In genomic region chr19:54333586-54334298, GRCh38 we compare ENCODE assay signal across 20 cellular contexts. TPM values are rescaled to one million over a fixed set of nuclear protein-coding genes. Genes with fewer than 3 reads are reported as not detected.
DNase-seq lines count a peak whose midpoint lies in the region; ATAC-seq, FAIRE-seq and TF ChIP-seq lines count a peak whose summit lies in the region.
"Had no signal": no experiment of that assay in that cellular context is flagged by ENCODE, and none has a peak within 500 bp of the region (broad histone marks: within the 10 kb centered on the region; RNA-seq: fewer than 3 reads in every experiment).

No MANE protein-coding gene starts in this region.

- DNase-seq in activated naive CD8-positive, alpha-beta T cell treated with anti-CD3 and anti-CD28 coated beads, Interleukin-2, amount 10 ng/mL, durations not matched to agents 7 days and 5 days, result peak; percentile 7
- DNase-seq in activated naive CD8-positive, alpha-beta T cell treated with anti-CD3 and anti-CD28 coated beads, Interleukin-2, amount 50 U/mL, for 24 hours, result no peak
- DNase-seq in GM12878 (ENCODE audit: low read depth, low spot score) (no peak), posterior vena cava (ENCODE audit: low spot score) (peak; percentile 36), DMS 273 (lab: John Stamatoyannopoulos, UW; ENCODE audit: unreplicated experiment) (no peak), T-cell (no peak), hippocampal formation (lab: John Stamatoyannopoulos, UW) (no peak)
- DNase-seq: C1 segment of cervical spinal cord; Calu3; CD4-positive, alpha-beta T cell; DMS79 treated with DMSO at 0.1 percent for 48 hours; EL had no signal

- H3K9me3 ChIP-seq in GM12878 (replicated peaks; ENCODE audit: control insufficient read depth, insufficient read depth, low read length), result no peaks in the 10 kb centered on the region; the same call in 2 of the 3 replicates
- H3K9me3 ChIP-seq: HAP-1 had no signal

- WGBS in GM12878 (ENCODE audit: insufficient coverage, insufficient replicate concordance, low lambda C conversion rate, missing lambda C conversion rate), result 2% methylated on average over 3 of the region's 3 CpGs

- POLR2A ChIA-PET in activated naive CD8-positive, alpha-beta T cell treated with anti-CD3 and anti-CD28 coated beads, Interleukin-2, amount 10 ng/mL, durations not matched to agents 7 days and 5 days (lab: Charles Lee), result no interaction called here
- POLR2A ChIA-PET in GM12878 (lab: Charles Lee) (interaction anchor here (0.8 to 2.3 kb wide), 3 partner anchors 12 to 37 kb away, joined by 3 to 12 read pairs (median 3); no protein-coding TSS in a partner anchor), T-cell (lab: Charles Lee) (interaction anchor here in 1 of 2 donors (0.6 kb wide), 1 partner anchor 12 kb away, joined by 3 read pairs; no protein-coding TSS in a partner anchor)

- intact Hi-C loops in GM12878 (cut with micrococcal nuclease; ENCODE audit: unreplicated experiment), result no loop called here
- intact Hi-C loops in posterior vena cava (cut with DNase I), result no loop called here

- RAD21 ChIA-PET in GM12878 (lab: Charles Lee; ENCODE audit: unreplicated experiment), result interaction anchor here (0.8 to 1.3 kb wide), 3 partner anchors 12 to 55 kb away, joined by 3 to 6 read pairs (median 4); partner anchors contain the start of gene LAIR1

- H3K27me3 Mint-ChIP-seq in activated naive CD8-positive, alpha-beta T cell treated with anti-CD3 and anti-CD28 coated beads, Interleukin-2, amount 10 ng/mL, durations not matched to agents 7 days and 5 days, result peaks cover 11% of the 10 kb centered on the region
- no peaks in the 10 kb centered on the region for H3K27me3 Mint-ChIP-seq in activated naive CD8-positive, alpha-beta T cell treated with anti-CD3 and anti-CD28 coated beads, Interleukin-2, amount 50 U/mL, for 24 hours
- H3K27me3 Mint-ChIP-seq in T-cell, result peaks cover 0 to 2% of the 10 kb centered on the region in 2 donors
- H3K27me3 Mint-ChIP-seq: CD4-positive, alpha-beta T cell had no signal

- TSS peak; percentile 94 for BruUV-seq in GM12878 (replicated peaks; lab: Mats Ljungman, UMichigan)

- no peak overlapping the region for H3K4me2 ChIP-seq in GM12878 (ENCODE audit: control insufficient read depth, insufficient read depth)

- CTCF ChIA-PET in GM12878 (lab: Yijun Ruan, JAX), result interaction anchor here (0.8 to 1.6 kb wide), 4 partner anchors 9 to 57 kb away, joined by 4 to 7 read pairs (median 4); no protein-coding TSS in a partner anchor
- CTCF ChIA-PET in T-cell (lab: Charles Lee), result no interaction called here

- H3K27me3 ChIP-seq in GM12878 (replicated peaks in 1 of 2; ENCODE audit: control insufficient read depth in 2 of 2, insufficient read depth in 2 of 2, low read length in 1 of 2), result 0 out of 4 replicates have a peak, but pooled peaks cover 0 to under 1% of the 10 kb centered on the region in 2 experiments

- no peak for TF ChIP-seq POLR2A in GM12878 (IDR thresholded peaks at IDR 0.05; ENCODE audit: low read depth, low read length)

- H3K9me3 Mint-ChIP-seq in activated naive CD8-positive, alpha-beta T cell treated with anti-CD3 and anti-CD28 coated beads, Interleukin-2, amount 10 ng/mL, durations not matched to agents 7 days and 5 days, result no peaks in the 10 kb centered on the region
- H3K9me3 Mint-ChIP-seq in activated naive CD8-positive, alpha-beta T cell treated with anti-CD3 and anti-CD28 coated beads, Interleukin-2, amount 50 U/mL, for 24 hours, result peaks cover 2% of the 10 kb centered on the region
- no peaks in the 10 kb centered on the region for H3K9me3 Mint-ChIP-seq in T-cell
- H3K9me3 Mint-ChIP-seq: CD4-positive, alpha-beta T cell had no signal

- H3K4me3 Mint-ChIP-seq in activated naive CD8-positive, alpha-beta T cell treated with anti-CD3 and anti-CD28 coated beads, Interleukin-2, amount 10 ng/mL, durations not matched to agents 7 days and 5 days, result no peak overlapping the region
- no peak overlapping the region for H3K4me3 Mint-ChIP-seq in activated naive CD8-positive, alpha-beta T cell treated with anti-CD3 and anti-CD28 coated beads, Interleukin-2, amount 50 U/mL, for 24 hours
- no peak overlapping the region for H3K4me3 Mint-ChIP-seq in T-cell
- H3K4me3 Mint-ChIP-seq: CD4-positive, alpha-beta T cell had no signal

- no peak overlapping the region for H3K27ac Mint-ChIP-seq in activated naive CD8-positive, alpha-beta T cell treated with anti-CD3 and anti-CD28 coated beads, Interleukin-2, amount 10 ng/mL, durations not matched to agents 7 days and 5 days
- H3K27ac Mint-ChIP-seq in activated naive CD8-positive, alpha-beta T cell treated with anti-CD3 and anti-CD28 coated beads, Interleukin-2, amount 50 U/mL, for 24 hours, result no peak overlapping the region
- no peak overlapping the region for H3K27ac Mint-ChIP-seq in T-cell
- H3K27ac Mint-ChIP-seq: CD4-positive, alpha-beta T cell had no signal

- H4K20me1 ChIP-seq in GM12878 (ENCODE audit: control insufficient read depth, insufficient read depth), result no peaks in the 10 kb centered on the region

- no peak for TF ChIP-seq RAD21 in GM12878 (IDR thresholded peaks at IDR 0.05; ENCODE audit: insufficient read depth, low read depth, low read length)

- H3K4me1 Mint-ChIP-seq in activated naive CD8-positive, alpha-beta T cell treated with anti-CD3 and anti-CD28 coated beads, Interleukin-2, amount 10 ng/mL, durations not matched to agents 7 days and 5 days, result peaks cover 1% of the 10 kb centered on the region
- peaks cover 5% of the 10 kb centered on the region for H3K4me1 Mint-ChIP-seq in activated naive CD8-positive, alpha-beta T cell treated with anti-CD3 and anti-CD28 coated beads, Interleukin-2, amount 50 U/mL, for 24 hours
- H3K4me1 Mint-ChIP-seq in T-cell, result peaks cover 0 to 4% (median 2%) of the 10 kb centered on the region in 3 donors

- no peaks in the 10 kb centered on the region for H3K36me3 ChIP-seq in GM12878 (ENCODE audit: control insufficient read depth in 2 of 2, insufficient read depth in 2 of 2, low read length in 1 of 2)
- H3K36me3 ChIP-seq: HAP-1 had no signal

- H3K9ac ChIP-seq in GM12878 (ENCODE audit: control insufficient read depth, insufficient read depth, low read length), result no peak overlapping the region

- TF ChIP-seq CTCF in GM12878 (IDR thresholded peaks at IDR 0.05 in 2 of 3, conservative IDR thresholded peaks at IDR 0.05 in 1 of 3; ENCODE audit: control insufficient read depth in 2 of 3, extremely low read depth in 1 of 3, insufficient read depth in 1 of 3, low read depth in 3 of 3, low read length in 3 of 3), result no peak

- SMC1A ChIA-PET in GM12878 (lab: Charles Lee; ENCODE audit: uncharacterized antibody, unreplicated experiment), result interaction anchor here (0.8 to 1.7 kb wide), 6 partner anchors 9 to 55 kb away, joined by 3 to 5 read pairs (median 4); no protein-coding TSS in a partner anchor

- H2AFZ ChIP-seq in GM12878 (ENCODE audit: control insufficient read depth, low read depth, low read length), result no peak overlapping the region

- H3K27ac ChIP-seq in GM12878 (ENCODE audit: control insufficient read depth, insufficient read depth), result no peak overlapping the region
- H3K27ac ChIP-seq: 22Rv1 had no signal

- ATAC-seq in activated naive CD8-positive, alpha-beta T cell treated with anti-CD3 and anti-CD28 coated beads, Interleukin-2, amount 10 ng/mL, durations not matched to agents 7 days and 5 days (ENCODE audit: low read depth), result no peak
- no peak for ATAC-seq in activated naive CD8-positive, alpha-beta T cell treated with anti-CD3 and anti-CD28 coated beads, Interleukin-2, amount 50 U/mL, for 24 hours
- peak; percentile 67 for ATAC-seq in GM12878
- no peak for ATAC-seq in HG02759 (IDR thresholded peaks at IDR 0.05; ENCODE audit: unreplicated experiment)
- ATAC-seq in T-cell (replicated peaks in 1 of 4), result no peak

- no peaks in the 10 kb centered on the region for H3K79me2 ChIP-seq in GM12878 (ENCODE audit: control insufficient read depth, insufficient read depth, low read length)

- no peak overlapping the region for H3K4me3 ChIP-seq in GM12878
- H3K4me3 ChIP-seq: HAP-1 had no signal

- peak; percentile 47 for FAIRE-seq in GM12878 (lab: Jason Lieb, UNC)
- FAIRE-seq: G401.6, GM12892, H1 had no signal

- TF ChIP-seq EP300 in GM12878 (IDR thresholded peaks at IDR 0.05; ENCODE audit: borderline replicate concordance in 1 of 2, control insufficient read depth in 1 of 2, low read depth in 2 of 2, low read length in 2 of 2), result no peak

- no peaks in the 10 kb centered on the region for H3K4me1 ChIP-seq in GM12878 (ENCODE audit: control insufficient read depth, insufficient read depth, low read length)
- H3K4me1 ChIP-seq: HAP-1 had no signal

- H3K36me3 Mint-ChIP-seq in activated naive CD8-positive, alpha-beta T cell treated with anti-CD3 and anti-CD28 coated beads, Interleukin-2, amount 10 ng/mL, durations not matched to agents 7 days and 5 days, result no peaks in the 10 kb centered on the region
- no peaks in the 10 kb centered on the region for H3K36me3 Mint-ChIP-seq in activated naive CD8-positive, alpha-beta T cell treated with anti-CD3 and anti-CD28 coated beads, Interleukin-2, amount 50 U/mL, for 24 hours (ENCODE audit: low read depth)
- no peaks in the 10 kb centered on the region for H3K36me3 Mint-ChIP-seq in T-cell

- in situ Hi-C loops in GM12878 (cut with MboI), result no loop called here

RNA-seq across cellular contexts. Expression of gene LILRA4, which starts 5.2 kb away (rescaled TPM):
- not detected for total RNA-seq in activated naive CD8-positive, alpha-beta T cell treated with anti-CD3 and anti-CD28 coated beads, Interleukin-2, amount 10 ng/mL, durations not matched to agents 7 days and 5 days
- 7.6 and 8.3 TPM in 2 replicates for total RNA-seq in GM12878 (2013; cell fraction: nucleolus; rRNA removed)
- total RNA-seq in GM12878 (2014; rRNA removed), result 17.9 and 19.1 TPM in 2 replicates
- total RNA-seq in GM12878 (2014; rRNA removed; fragmentation: Illumina TruSeq; extraction: Trizol), result 10.2 and 13.6 TPM in 2 replicates
- 12.7 and 17.2 TPM in 2 replicates for total RNA-seq in GM12878 (2021)
- polyA plus RNA-seq in GM12878 (2011; ENCODE audit: low read depth), result 0.17 TPM
- polyA plus RNA-seq in GM12878 (2011; rRNA removed), result 1.8 and 2.4 TPM in 2 replicates
- polyA plus RNA-seq in GM12878 (2011; cell fraction: cytosol; rRNA removed), result 2.6 and 4.1 TPM in 2 replicates
- polyA plus RNA-seq in GM12878 (2011; cell fraction: nucleus; rRNA removed), result 0.94 and 2.5 TPM in 2 replicates
- 0.32 and 1.4 TPM in 2 replicates for polyA plus RNA-seq in GM12878 (2012)
- polyA plus RNA-seq in GM12878 (2014; fragmentation: Illumina TruSeq; extraction: Trizol), result 13.4 and 14.3 TPM in 2 replicates
- polyA plus RNA-seq in GM12878 (2014; fragmentation: Nextera tagmentation; extraction: Ambion mirVana), result 10 to 100 TPM in 1 of 2 experiments, 1 to 10 TPM in 1; 9.7 to 12.4 TPM
- polyA plus RNA-seq in GM12878 (2014; rRNA removed), result 17.4 and 18.5 TPM in 2 replicates
- polyA plus RNA-seq in GM12878 (2016; fragmentation: Nextera tagmentation; extraction: Ambion mirVana), result 1 to 10 TPM; 6.4 to 6.9 TPM
- 1.5 and 5.2 TPM in 2 replicates for polyA minus RNA-seq in GM12878 (2011; rRNA and poly(A)+ RNA removed)
- polyA minus RNA-seq in GM12878 (2011; cell fraction: cytosol; rRNA and poly(A)+ RNA removed), result 0.73 TPM in 1 of 2 replicates, not detected in the other
- polyA minus RNA-seq in GM12878 (2011; cell fraction: nucleus; rRNA and poly(A)+ RNA removed), result 1.2 and 1.8 TPM in 2 replicates
- total RNA-seq in posterior vena cava, result under 1 TPM in 1 of 2 donors, not detected in 1; 0.57 TPM
- total RNA-seq in T-cell, result under 1 TPM in 1 of 5 donors, not detected in 4; 0.58 TPM
- total RNA-seq: A673, Calu3, H1, HT1080 had no signal
- polyA plus RNA-seq: H1 had no signal

RNA-seq across cellular contexts. Expression of gene LILRA5, which starts 20.8 kb away (rescaled TPM):
- not detected for total RNA-seq in activated naive CD8-positive, alpha-beta T cell treated with anti-CD3 and anti-CD28 coated beads, Interleukin-2, amount 10 ng/mL, durations not matched to agents 7 days and 5 days
- total RNA-seq in GM12878 (2013; cell fraction: nucleolus; rRNA removed), result 1.8 TPM in 1 of 2 replicates, not detected in the other
- total RNA-seq in GM12878 (2014; rRNA removed) (0.73 and 0.76 TPM in 2 replicates), GM12878 (2014; rRNA removed; fragmentation: Illumina TruSeq; extraction: Trizol) (0.31 and 0.32 TPM in 2 replicates), GM12878 (2021) (0.41 and 0.51 TPM in 2 replicates), posterior vena cava (10 to 100 TPM in 1 of 2 donors, 1 to 10 TPM in 1; 6.2 to 11.7 TPM), T-cell (not detected)
- polyA plus RNA-seq in GM12878 (2011; ENCODE audit: low read depth), result not detected
- polyA plus RNA-seq in GM12878 (2011; rRNA removed) (not detected in 2 replicates), GM12878 (2014; fragmentation: Illumina TruSeq; extraction: Trizol) (0.31 TPM in 1 of 2 replicates, not detected in the other), GM12878 (2014; fragmentation: Nextera tagmentation; extraction: Ambion mirVana) (under 1 TPM in 1 of 2 experiments, not detected in 1; 0.05 TPM), GM12878 (2014; rRNA removed) (0.18 and 1.2 TPM in 2 replicates), GM12878 (2016; fragmentation: Nextera tagmentation; extraction: Ambion mirVana) (not detected)
- not detected in 2 replicates for polyA plus RNA-seq in GM12878 (2011; cell fraction: cytosol; rRNA removed)
- not detected in 2 replicates for polyA plus RNA-seq in GM12878 (2011; cell fraction: nucleus; rRNA removed)
- not detected in 2 replicates for polyA plus RNA-seq in GM12878 (2012)
- polyA minus RNA-seq in GM12878 (2011; rRNA and poly(A)+ RNA removed), result 0.21 TPM in 1 of 2 replicates, not detected in the other
- polyA minus RNA-seq in GM12878 (2011; cell fraction: cytosol; rRNA and poly(A)+ RNA removed), result not detected in 2 replicates
- polyA minus RNA-seq in GM12878 (2011; cell fraction: nucleus; rRNA and poly(A)+ RNA removed), result not detected in 2 replicates
- total RNA-seq: A673, Calu3, H1, HT1080 had no signal
- polyA plus RNA-seq: H1 had no signal

RNA-seq across cellular contexts. Expression of gene LAIR1, which starts 31.0 kb away (rescaled TPM):
- 10 to 100 TPM; 75.0 to 79.2 TPM for total RNA-seq in activated naive CD8-positive, alpha-beta T cell treated with anti-CD3 and anti-CD28 coated beads, Interleukin-2, amount 10 ng/mL, durations not matched to agents 7 days and 5 days
- total RNA-seq in GM12878 (2013; cell fraction: nucleolus; rRNA removed), result 55.2 and 74.0 TPM in 2 replicates
- total RNA-seq in GM12878 (2014; rRNA removed) (36.2 and 41.2 TPM in 2 replicates), GM12878 (2014; rRNA removed; fragmentation: Illumina TruSeq; extraction: Trizol) (39.2 and 41.8 TPM in 2 replicates), GM12878 (2021) (43.1 and 44.4 TPM in 2 replicates), posterior vena cava (10 to 100 TPM; 18.3 to 42.2 TPM), T-cell (10 to 100 TPM; 40.2 to 66.0 (median 59.7) TPM)
- not detected for polyA plus RNA-seq in GM12878 (2011; ENCODE audit: low read depth)
- polyA plus RNA-seq in GM12878 (2011; rRNA removed) (13.5 and 15.5 TPM in 2 replicates), GM12878 (2014; fragmentation: Illumina TruSeq; extraction: Trizol) (35.2 and 49.1 TPM in 2 replicates), GM12878 (2014; fragmentation: Nextera tagmentation; extraction: Ambion mirVana) (10 to 100 TPM in 1 of 2 experiments, 1 to 10 TPM in 1; 8.6 to 13.1 TPM), GM12878 (2014; rRNA removed) (58.2 and 62.0 TPM in 2 replicates), GM12878 (2016; fragmentation: Nextera tagmentation; extraction: Ambion mirVana) (10 to 100 TPM; 30.7 to 31.3 TPM)
- 11.1 and 15.1 TPM in 2 replicates for polyA plus RNA-seq in GM12878 (2011; cell fraction: cytosol; rRNA removed)
- 32.7 and 35.3 TPM in 2 replicates for polyA plus RNA-seq in GM12878 (2011; cell fraction: nucleus; rRNA removed)
- polyA plus RNA-seq in GM12878 (2012), result 0.13 and 0.23 TPM in 2 replicates
- polyA minus RNA-seq in GM12878 (2011; rRNA and poly(A)+ RNA removed), result 9.7 and 14.6 TPM in 2 replicates
- polyA minus RNA-seq in GM12878 (2011; cell fraction: cytosol; rRNA and poly(A)+ RNA removed), result 4.9 and 8.4 TPM in 2 replicates
- 10.9 and 19.9 TPM in 2 replicates for polyA minus RNA-seq in GM12878 (2011; cell fraction: nucleus; rRNA and poly(A)+ RNA removed)
- total RNA-seq: A673, H1, HT1080 had no signal

RNA-seq across cellular contexts. Expression of gene LILRB2, which starts 52.8 kb away (rescaled TPM):
- under 1 TPM; 0.55 to 0.57 TPM for total RNA-seq in activated naive CD8-positive, alpha-beta T cell treated with anti-CD3 and anti-CD28 coated beads, Interleukin-2, amount 10 ng/mL, durations not matched to agents 7 days and 5 days
- total RNA-seq in GM12878 (2013; cell fraction: nucleolus; rRNA removed), result 0.27 and 0.33 TPM in 2 replicates
- total RNA-seq in GM12878 (2014; rRNA removed) (0.17 TPM in 1 of 2 replicates, not detected in the other), GM12878 (2014; rRNA removed; fragmentation: Illumina TruSeq; extraction: Trizol) (0.09 TPM in 2 replicates), GM12878 (2021) (not detected in 2 replicates), posterior vena cava (10 to 100 TPM in 1 of 2 donors, 1 to 10 TPM in 1; 7.3 to 12.9 TPM), T-cell (under 1 TPM in 2 of 5 donors, not detected in 3; 0.46 to 0.53 TPM)
- polyA plus RNA-seq in GM12878 (2011; ENCODE audit: low read depth), result not detected
- polyA plus RNA-seq in GM12878 (2011; rRNA removed) (0.08 TPM in 1 of 2 replicates, not detected in the other), GM12878 (2014; fragmentation: Illumina TruSeq; extraction: Trizol) (0.15 TPM in 1 of 2 replicates, not detected in the other), GM12878 (2014; fragmentation: Nextera tagmentation; extraction: Ambion mirVana) (not detected), GM12878 (2014; rRNA removed) (0.11 and 0.15 TPM in 2 replicates), GM12878 (2016; fragmentation: Nextera tagmentation; extraction: Ambion mirVana) (under 1 TPM in 1 of 2 experiments, not detected in 1; 0.18 TPM)
- polyA plus RNA-seq in GM12878 (2011; cell fraction: cytosol; rRNA removed), result 0.03 TPM in 1 of 2 replicates, not detected in the other
- polyA plus RNA-seq in GM12878 (2011; cell fraction: nucleus; rRNA removed), result 0.07 and 0.13 TPM in 2 replicates
- polyA plus RNA-seq in GM12878 (2012), result 0.08 TPM in 1 of 2 replicates, not detected in the other
- not detected in 2 replicates for polyA minus RNA-seq in GM12878 (2011; rRNA and poly(A)+ RNA removed)
- not detected in 2 replicates for polyA minus RNA-seq in GM12878 (2011; cell fraction: cytosol; rRNA and poly(A)+ RNA removed)
- polyA minus RNA-seq in GM12878 (2011; cell fraction: nucleus; rRNA and poly(A)+ RNA removed), result 0.19 TPM in 1 of 2 replicates, not detected in the other
- total RNA-seq: A673, Calu3, H1, HT1080 had no signal
- polyA plus RNA-seq: H1 had no signal

Comparison
In these comparisons a context has a peak if more than half of its experiments do, and no peak if none do; other contexts are left out.
1. DNase-seq: peak in activated naive CD8-positive, alpha-beta T cell treated with anti-CD3 and anti-CD28 coated beads, Interleukin-2, amount 10 ng/mL, durations not matched to agents 7 days and 5 days (single experiment) and posterior vena cava (single experiment); none in activated naive CD8-positive, alpha-beta T cell treated with anti-CD3 and anti-CD28 coated beads, Interleukin-2, amount 50 U/mL, for 24 hours (single experiment), GM12878 (single experiment), DMS 273 (single experiment), T-cell (0 of 34) and hippocampal formation (0 of 2).
2. RNA of gene LILRA4, which starts 5.2 kb away (total RNA-seq): 7.6 to 19.1 TPM in GM12878; 0.57 TPM in posterior vena cava, 0.58 TPM in T-cell and not detected in activated naive CD8-positive, alpha-beta T cell treated with anti-CD3 and anti-CD28 coated beads, Interleukin-2, amount 10 ng/mL, durations not matched to agents 7 days and 5 days; every median in the first group is over 4 times any median in the second.